Comparison of ENCODE assay signal across 15 cellular contexts in genomic region chr11:92627615-92628201, GRCh38.
A peak's percentile ranks its signal among the peaks of the same experiment; 100 is the strongest.
DNase-seq lines count a peak whose midpoint lies in the region; ATAC-seq and TF ChIP-seq lines count a peak whose summit lies in the region.
"Had no signal": no experiment of that assay in that cellular context is flagged by ENCODE, and none has a peak within 500 bp of the region (broad histone marks: within the 10 kb centered on the region; RNA-seq: fewer than 3 reads in every experiment).

No MANE protein-coding gene starts in this region.

- WGBS in testis, 2 donors: 91 to 93% methylated on average over 7 of the region's 7 CpGs

- intact Hi-C loops in testis (cut with DNase I; ENCODE audit: low total_unique reads): no loop called here

- DNase-seq in Daoy (ENCODE audit: low read depth) (peak; percentile 72), HS-5 (ENCODE audit: low read depth) (peak; percentile 55), astrocyte of the spinal cord (ENCODE audit: low read depth, low spot score) (peak; percentile 62), kidney tubule cell (ENCODE audit: low spot score) (peak; percentile 92), testis (no peak)
- DNase-seq: activated CD8-positive, alpha-beta memory T cell treated with anti-CD3 and anti-CD28 coated beads, Interleukin-2, amount 10 ng/mL, durations not matched to agents 7 days and 5 days; activated naive CD4-positive, alpha-beta T cell; BE2C; nucleus accumbens; sigmoid colon; stimulated activated naive CD4-positive, alpha-beta T cell treated with Interleukin-2 at 50 U/mL for 16 hours had no signal

- H3K27me3 ChIP-seq in testis: no peaks in the 10 kb centered on the region
- H3K27me3 ChIP-seq: BE2C, sigmoid colon had no signal

- no peaks in the 10 kb centered on the region for H3K9me3 ChIP-seq in testis
- H3K9me3 ChIP-seq: BE2C, sigmoid colon had no signal

- in situ Hi-C loops in astrocyte of the spinal cord (cut with HindIII; ENCODE audit: low sequenced_read_pairs): no loop called here

- H3K27ac ChIP-seq in testis: no peak overlapping the region
- H3K27ac ChIP-seq: sigmoid colon, VCaP had no signal

- no peak overlapping the region for H3K4me3 ChIP-seq in astrocyte of the spinal cord (ENCODE audit: low read depth, low read length)
- H3K4me3 ChIP-seq in testis: no peak overlapping the region
- H3K4me3 ChIP-seq: sigmoid colon had no signal

- H3K27me3 Mint-ChIP-seq in activated T-helper 17 cell treated with anti-CD3 and anti-CD28 coated beads, Interleukin-2, amount 50 U/mL, for 72 hours: peaks cover 5% of the 10 kb centered on the region
- H3K27me3 Mint-ChIP-seq: activated CD8-positive, alpha-beta memory T cell treated with anti-CD3 and anti-CD28 coated beads, Interleukin-2, amount 10 ng/mL, durations not matched to agents 7 days and 5 days had no signal

- H3K4me3 Mint-ChIP-seq in activated T-helper 17 cell treated with anti-CD3 and anti-CD28 coated beads, Interleukin-2, amount 50 U/mL, for 72 hours: no peak overlapping the region
- H3K4me3 Mint-ChIP-seq: activated CD8-positive, alpha-beta memory T cell treated with anti-CD3 and anti-CD28 coated beads, Interleukin-2, amount 10 ng/mL, durations not matched to agents 7 days and 5 days had no signal

- peaks cover 3% of the 10 kb centered on the region for H3K9me3 Mint-ChIP-seq in activated T-helper 17 cell treated with anti-CD3 and anti-CD28 coated beads, Interleukin-2, amount 50 U/mL, for 72 hours

- H3K36me3 Mint-ChIP-seq in activated T-helper 17 cell treated with anti-CD3 and anti-CD28 coated beads, Interleukin-2, amount 50 U/mL, for 72 hours (ENCODE audit: low read depth): no peaks in the 10 kb centered on the region
- H3K36me3 Mint-ChIP-seq: activated CD8-positive, alpha-beta memory T cell treated with anti-CD3 and anti-CD28 coated beads, Interleukin-2, amount 10 ng/mL, durations not matched to agents 7 days and 5 days had no signal

- no peaks in the 10 kb centered on the region for H3K36me3 ChIP-seq in testis (ENCODE audit: low read depth, missing control alignments)
- H3K36me3 ChIP-seq: BE2C, sigmoid colon had no signal

- H3K27ac Mint-ChIP-seq in activated T-helper 17 cell treated with anti-CD3 and anti-CD28 coated beads, Interleukin-2, amount 50 U/mL, for 72 hours: no peak overlapping the region
- H3K27ac Mint-ChIP-seq: activated CD8-positive, alpha-beta memory T cell treated with anti-CD3 and anti-CD28 coated beads, Interleukin-2, amount 10 ng/mL, durations not matched to agents 7 days and 5 days had no signal

- TF ChIP-seq POLR2A in testis (IDR thresholded peaks at IDR 0.05): no peak

- no peak for TF ChIP-seq CTCF in astrocyte of the spinal cord (IDR thresholded peaks at IDR 0.05; ENCODE audit: low read depth, low read length)
- TF ChIP-seq CTCF in testis (IDR thresholded peaks at IDR 0.05): no peak

- H3K4me1 ChIP-seq in testis: no peaks in the 10 kb centered on the region
- H3K4me1 ChIP-seq: BE2C, sigmoid colon had no signal

- no peaks in the 10 kb centered on the region for H3K4me1 Mint-ChIP-seq in activated T-helper 17 cell treated with anti-CD3 and anti-CD28 coated beads, Interleukin-2, amount 50 U/mL, for 72 hours
- H3K4me1 Mint-ChIP-seq: activated CD8-positive, alpha-beta memory T cell treated with anti-CD3 and anti-CD28 coated beads, Interleukin-2, amount 10 ng/mL, durations not matched to agents 7 days and 5 days had no signal

- no peak for ATAC-seq in HG03442 (IDR thresholded peaks at IDR 0.05; ENCODE audit: unreplicated experiment)
- ATAC-seq in activated T-helper 17 cell treated with anti-CD3 and anti-CD28 coated beads, Interleukin-2, amount 50 U/mL, for 72 hours (replicated peaks): no peak
- ATAC-seq in GM18511 (IDR thresholded peaks at IDR 0.05; ENCODE audit: unreplicated experiment): no peak
- ATAC-seq: activated CD8-positive, alpha-beta memory T cell treated with anti-CD3 and anti-CD28 coated beads, Interleukin-2, amount 10 ng/mL, durations not matched to agents 7 days and 5 days had no signal
